ENCODE assay signal across 15 cellular contexts in the genomic region with DNA sequence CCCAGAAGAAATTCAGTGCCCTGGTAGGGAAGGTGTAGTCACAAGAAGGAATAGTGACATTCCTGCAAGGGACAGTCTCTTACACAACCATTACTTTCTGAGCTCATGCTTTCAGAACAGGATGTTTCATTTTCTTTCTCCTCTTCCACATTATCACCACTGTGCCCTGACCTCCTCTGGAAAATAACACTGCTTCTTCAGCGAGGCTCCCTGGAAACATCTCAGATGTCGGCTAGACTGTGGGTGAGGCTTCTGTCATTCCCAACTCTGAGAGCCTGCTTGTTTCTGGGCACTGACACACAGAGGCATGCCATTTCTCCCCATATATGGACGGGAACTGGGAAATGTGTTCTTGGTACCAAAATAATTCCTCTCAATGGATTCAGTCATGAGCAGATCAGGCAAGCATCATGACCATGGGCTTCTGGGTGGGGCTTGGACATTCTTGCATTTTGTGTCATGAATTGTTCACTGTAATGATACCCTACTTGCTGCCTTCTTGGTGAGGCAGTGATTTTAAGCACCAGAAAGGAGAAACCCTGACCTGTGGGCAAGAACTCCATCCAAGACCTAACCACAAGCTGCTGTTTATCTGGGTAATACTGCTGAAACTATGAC. TPM values are rescaled to one million over a fixed set of nuclear protein-coding genes. Genes with fewer than 3 reads are reported as not detected.
A peak's percentile ranks its signal among the peaks of the same experiment; 100 is the strongest.
DNase-seq lines count a peak whose midpoint lies in the region; ATAC-seq, FAIRE-seq and TF ChIP-seq lines count a peak whose summit lies in the region.
"Had no signal": no experiment of that assay in that cellular context is flagged by ENCODE, and none has a peak within 500 bp of the region (broad histone marks: within the 10 kb centered on the region; RNA-seq: fewer than 3 reads in every experiment).

No MANE protein-coding gene starts in this region.

- H3K27me3 Mint-ChIP-seq in astrocyte (ENCODE audit: low read depth, unreplicated experiment), result peaks cover 23% of the 10 kb centered on the region

- whole genome bisulfite sequencing in heart left ventricle, 4 donors, result 25 to 29% (median 27%) methylated on average over 3 of the region's 3 CpGs

- H3K27me3 ChIP-seq in astrocyte (ENCODE audit: insufficient read depth, low read length) (no peaks in the 10 kb centered on the region), heart left ventricle (no peaks in the 10 kb centered on the region), SJCRH30 (no peaks in the 10 kb centered on the region)

- H3K9me3 ChIP-seq in astrocyte (ENCODE audit: insufficient read depth, low read depth, low read length) (no peaks in the 10 kb centered on the region), heart left ventricle (no peaks in the 10 kb centered on the region), SJCRH30 (replicated peaks) (no peaks in the 10 kb centered on the region)

- intact Hi-C loops in heart left ventricle (cut with DNase I), result no loop called here

- H3K27ac ChIP-seq in astrocyte (ENCODE audit: low read depth, low read length) (peak overlapping the region; percentile 59), heart left ventricle (peak overlapping the region in 8 of 12 donors; percentile 7 to 61 (median 36)), SJCRH30 (no peak overlapping the region)
- H3K27ac ChIP-seq: SK-N-MC had no signal

- TF ChIP-seq CTCF in astrocyte (IDR thresholded peaks at IDR 0.05; ENCODE audit: insufficient read depth, low read depth, low read length) (no peak), heart left ventricle (IDR thresholded peaks at IDR 0.05) (no peak)

- DNase-seq in EH (ENCODE audit: low read depth) (peak; percentile 92), astrocyte (ENCODE audit: low read depth) (peak; percentile 100), heart left ventricle (peak in 1 of 5 donors; percentile 32), skeletal muscle cell (ENCODE audit: low read depth) (peak; percentile 85), HPDE6-E6E7 (ENCODE audit: extremely low spot score) (no peak), SJCRH30 (no peak), NCI-H1694 (lab: John Stamatoyannopoulos, UW) (no peak)
- DNase-seq: activated CD4-positive, alpha-beta T cell treated with anti-CD3 and anti-CD28 coated beads for 4 hours; activated naive CD4-positive, alpha-beta T cell treated with Interleukin-2 at 50 U/mL for 16 hours; CD8-positive, alpha-beta T cell; MV-4-11; NCI-H524; stimulated activated CD4-positive, alpha-beta T cell treated with anti-CD3 and anti-CD28 coated beads, Interleukin-4, amount 100 ng/mL, for 24 hours had no signal

- H3K9ac ChIP-seq in astrocyte (ENCODE audit: low read length), result peak overlapping the region; percentile 32

- peaks cover 19% of the 10 kb centered on the region for H3K4me1 Mint-ChIP-seq in astrocyte (ENCODE audit: low read depth, unreplicated experiment)

- peak overlapping the region; percentile 35 for H2AFZ ChIP-seq in astrocyte (ENCODE audit: low read depth, low read length)

- H3K36me3 ChIP-seq in astrocyte (ENCODE audit: insufficient read depth, low read length), result no peaks in the 10 kb centered on the region
- no peaks in the 10 kb centered on the region for H3K36me3 ChIP-seq in heart left ventricle
- no peaks in the 10 kb centered on the region for H3K36me3 ChIP-seq in SJCRH30

- H4K20me1 ChIP-seq in astrocyte (ENCODE audit: insufficient read depth, low read length), result no peaks in the 10 kb centered on the region

- peaks cover 2% of the 10 kb centered on the region for H3K36me3 Mint-ChIP-seq in astrocyte (ENCODE audit: low read depth, unreplicated experiment)
- H3K36me3 Mint-ChIP-seq: CD8-positive, alpha-beta T cell had no signal

- peak; percentile 86 for FAIRE-seq in astrocyte (lab: Jason Lieb, UNC)

- H3K9me3 Mint-ChIP-seq in astrocyte (ENCODE audit: unreplicated experiment), result peaks cover 5% of the 10 kb centered on the region
- H3K9me3 Mint-ChIP-seq: CD8-positive, alpha-beta T cell had no signal

- H3K4me1 ChIP-seq in astrocyte (ENCODE audit: insufficient read depth, low read length) (peaks cover 23% of the 10 kb centered on the region), heart left ventricle (peaks cover 0 to 29% (median 14%) of the 10 kb centered on the region in 12 donors), SJCRH30 (no peaks in the 10 kb centered on the region)

- H3K4me3 ChIP-seq in astrocyte (ENCODE audit: insufficient read depth, low read depth, low read length) (no peak overlapping the region), heart left ventricle (no peak overlapping the region), skeletal muscle cell (ENCODE audit: low read depth, low read length) (no peak overlapping the region), SJCRH30 (no peak overlapping the region)
- H3K4me3 ChIP-seq: SK-N-MC had no signal

- ATAC-seq in heart left ventricle (peak in 3 of 4 donors; percentile 48 to 72 (median 55)), GM18511 (IDR thresholded peaks at IDR 0.05; ENCODE audit: unreplicated experiment) (no peak)
- ATAC-seq: CD8-positive, alpha-beta T cell had no signal

- no peak overlapping the region for H3K4me3 Mint-ChIP-seq in astrocyte (ENCODE audit: unreplicated experiment)
- H3K4me3 Mint-ChIP-seq: CD8-positive, alpha-beta T cell had no signal

- H3K27ac Mint-ChIP-seq in astrocyte (ENCODE audit: unreplicated experiment), result peak overlapping the region; percentile 42
- H3K27ac Mint-ChIP-seq: CD8-positive, alpha-beta T cell had no signal

- no peaks in the 10 kb centered on the region for H3K79me2 ChIP-seq in astrocyte (ENCODE audit: insufficient read depth, low read length)

- no peak for TF ChIP-seq POLR2A in heart left ventricle (IDR thresholded peaks at IDR 0.05)

- peak overlapping the region; percentile 80 for H3K4me2 ChIP-seq in astrocyte (ENCODE audit: low read length)

RNA-seq across cellular contexts. Expression of gene TNFAIP8L3, which starts 14.3 kb away (rescaled TPM):
- 1.1 and 1.8 TPM in 2 replicates for total RNA-seq in astrocyte
- total RNA-seq in heart left ventricle, result 10 to 100 TPM in 1 of 9 donors, 1 to 10 TPM in 8; 1.3 to 14.1 (median 3.1) TPM
- polyA plus RNA-seq in heart left ventricle, result 10 to 100 TPM in 1 of 2 donors, 1 to 10 TPM in 1; 1.4 to 28.0 TPM
- total RNA-seq in SJCRH30 (2014; rRNA removed; shearing (Covaris generic)), result 0.04 and 0.05 TPM in 2 replicates
- total RNA-seq: CD8-positive, alpha-beta T cell had no signal

Comparison
In these comparisons a context has a peak if more than half of its experiments do, and no peak if none do; other contexts are left out.
1. DNase-seq: peak in EH (single experiment), astrocyte (single experiment) and skeletal muscle cell (single experiment); none in HPDE6-E6E7 (single experiment), SJCRH30 (0 of 2) and NCI-H1694 (single experiment).